In the genomic region with DNA sequence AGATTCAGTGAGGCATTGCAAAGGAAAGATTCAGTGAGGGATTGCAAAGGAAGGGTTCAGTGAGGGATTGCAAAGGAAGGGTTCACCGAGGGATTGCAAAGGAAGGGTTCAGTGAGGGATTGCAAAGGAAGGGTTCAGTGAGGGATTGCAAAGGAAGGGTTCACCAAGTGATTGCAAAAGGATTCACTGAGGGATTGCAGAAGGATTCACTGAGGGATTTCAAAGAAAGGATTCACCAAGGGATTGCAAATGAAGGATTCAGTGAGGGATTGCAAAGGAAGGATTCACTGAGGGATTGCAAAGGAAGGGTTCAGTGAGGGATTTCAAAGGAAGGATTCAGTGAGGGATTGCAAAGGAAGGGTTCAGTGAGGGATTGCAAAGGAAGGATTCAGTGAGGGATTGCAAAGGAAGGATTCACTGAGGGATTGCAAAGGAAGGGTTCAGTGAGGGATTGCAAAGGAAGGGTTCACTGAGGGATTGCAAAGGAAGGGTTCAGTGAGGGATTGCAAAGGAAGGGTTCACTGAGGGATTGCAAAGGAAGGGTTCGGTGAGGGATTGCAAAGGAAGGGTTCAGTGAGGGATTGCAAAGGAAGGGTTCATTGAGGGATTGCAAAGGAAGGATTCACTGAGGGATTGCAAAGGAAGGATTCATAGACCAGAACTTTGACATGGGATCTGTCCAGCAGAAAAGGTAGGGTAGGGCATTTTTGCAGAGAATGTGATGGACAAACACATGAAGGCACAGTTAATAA, we compare ENCODE assay signal across 8 cellular contexts. TPM values are rescaled to one million over a fixed set of nuclear protein-coding genes. Genes with fewer than 3 reads are reported as not detected.
DNase-seq lines count a peak whose midpoint lies in the region; ATAC-seq, FAIRE-seq and TF ChIP-seq lines count a peak whose summit lies in the region.
"Not testable (repeated sequence)": the region's sequence is repeated elsewhere in the genome, so short reads cannot be mapped to it uniquely, and the experiment has no call there.

No MANE protein-coding gene starts in this region.

- peaks cover 29% of the 10 kb centered on the region for H3K36me3 Mint-ChIP-seq in Caco-2 (ENCODE audit: insufficient read depth, unreplicated experiment)
- H3K36me3 Mint-ChIP-seq in progenitor cell of endocrine pancreas (ENCODE audit: insufficient read depth): not testable (repeated sequence)

- in situ Hi-C loops in K562 (cut with MboI): not testable (repeated sequence)

- not testable (repeated sequence) for TF ChIP-seq EP300 in K562 (IDR thresholded peaks at IDR 0.05; ENCODE audit: low read length)

- H3K27me3 Mint-ChIP-seq in Caco-2 (ENCODE audit: insufficient read depth, unreplicated experiment); progenitor cell of endocrine pancreas: not testable (repeated sequence)

- H3K79me2 ChIP-seq in K562 (ENCODE audit: control insufficient read depth, insufficient read depth, low read length): not testable (repeated sequence)

- not testable (repeated sequence) for H3K27ac ChIP-seq in HEK293 (ENCODE audit: extremely low read depth, low read depth, low read length); K562 (ENCODE audit: extremely low read depth, low read depth, low read length)
- H3K27ac ChIP-seq in right atrium auricular region (peak overlapping the region in 1 of 2 donors; percentile 77), right cardiac atrium (ENCODE audit: low read length) (peak overlapping the region; percentile 6), tibial artery (peak overlapping the region; percentile 75 to 76)

- not testable (repeated sequence) for TF ChIP-seq POLR2A in K562 (conservative IDR thresholded peaks at IDR 0.05)

- not testable (repeated sequence) for H4K20me1 ChIP-seq in K562 (replicated peaks; ENCODE audit: control insufficient read depth, insufficient read depth, low read length)

- not testable (repeated sequence) for ATAC-seq in K562, right cardiac atrium

- not testable (repeated sequence) for H2AFZ ChIP-seq in K562 (ENCODE audit: low read depth, low read length)

- BruUV-seq in Caco-2 (replicated peaks; lab: Mats Ljungman, UMichigan); K562 (replicated peaks; lab: Mats Ljungman, UMichigan): not testable (repeated sequence)

- POLR2A ChIA-PET in Caco-2 (lab: Charles Lee); HEK293 (lab: Yijun Ruan, JAX); K562 (lab: Yijun Ruan, JAX): not testable (repeated sequence)

- H3K4me1 ChIP-seq in Caco-2 (peaks cover 32% of the 10 kb centered on the region), K562 (replicated peaks in 1 of 2; ENCODE audit: control insufficient read depth in 2 of 2, insufficient read depth in 2 of 2, low read length in 2 of 2) (peaks cover 9 to 10% of the 10 kb centered on the region in 2 experiments), tibial artery (peaks cover 0 to 33% (median 0%) of the 10 kb centered on the region in 4 donors)
- not testable (repeated sequence) for H3K4me1 ChIP-seq in HEK293 (ENCODE audit: control insufficient read depth, insufficient read depth, low read length); right atrium auricular region; right cardiac atrium (ENCODE audit: control insufficient read depth, insufficient read depth, low read length)

- not testable (repeated sequence) for H3K4me3 ChIP-seq in Caco-2 (ENCODE audit: low read depth, low read length); HEK293 (ENCODE audit: low read depth, low read length); K562; right atrium auricular region; right cardiac atrium (ENCODE audit: low read length); tibial artery

- not testable (repeated sequence) for TF ChIP-seq RAD21 in K562 (CRISPR knock-in tag; conservative IDR thresholded peaks at IDR 0.05 in 1 of 2, IDR thresholded peaks at IDR 0.05 in 1 of 2)

- not testable (repeated sequence) for H3K27ac Mint-ChIP-seq in Caco-2 (ENCODE audit: unreplicated experiment)
- peak overlapping the region; percentile 61 for H3K27ac Mint-ChIP-seq in progenitor cell of endocrine pancreas

- H3K4me1 Mint-ChIP-seq in Caco-2 (ENCODE audit: low read depth, unreplicated experiment): peaks cover 20% of the 10 kb centered on the region
- peaks cover 20% of the 10 kb centered on the region for H3K4me1 Mint-ChIP-seq in progenitor cell of endocrine pancreas (ENCODE audit: low read depth)

- H3K9me1 ChIP-seq in K562 (ENCODE audit: control insufficient read depth, insufficient read depth, low read length): not testable (repeated sequence)

- WGBS in K562 (ENCODE audit: insufficient coverage, low coverage, missing lambda C conversion rate): 3% methylated on average over 2 of the region's 2 CpGs
- WGBS in right cardiac atrium: 80% methylated on average over 2 of the region's 2 CpGs

- H3K9ac ChIP-seq in K562 (ENCODE audit: insufficient read depth in 1 of 2, low read depth in 2 of 2, low read length in 2 of 2): not testable (repeated sequence)

- not testable (repeated sequence) for DNase-seq in Caco-2; K562 (ENCODE audit: extremely low read depth in 1 of 4, low spot score in 3 of 4); right cardiac atrium; progenitor cell of endocrine pancreas (ENCODE audit: low spot score, unreplicated experiment); tibial artery
- peak; percentile 17 for DNase-seq in activated CD8-positive, alpha-beta memory T cell treated with anti-CD3 and anti-CD28 coated beads for 24 hours
- peak; percentile 9 for DNase-seq in right atrium auricular region (ENCODE audit: low spot score)

- intact Hi-C loops in Caco-2 (cut with micrococcal nuclease; ENCODE audit: unreplicated experiment); K562 (cut with micrococcal nuclease); right cardiac atrium (cut with DNase I); tibial artery (cut with DNase I; ENCODE audit: low total_unique reads): not testable (repeated sequence)

- not testable (repeated sequence) for H3K36me3 ChIP-seq in Caco-2 (ENCODE audit: control insufficient read depth, insufficient read depth, low read length); HEK293 (ENCODE audit: control insufficient read depth in 2 of 2, insufficient read depth in 1 of 2, low read length in 2 of 2); K562 (ENCODE audit: control insufficient read depth, insufficient read depth, low read length); right atrium auricular region; tibial artery

- not testable (repeated sequence) for TF ChIP-seq CTCF in Caco-2 (IDR thresholded peaks at IDR 0.05; ENCODE audit: insufficient read depth in 1 of 2, low read depth in 1 of 2, low read length in 1 of 2, severe bottlenecking in 1 of 2, unreplicated experiment in 1 of 2); HEK293 (tag by site-specific recombination; IDR thresholded peaks at IDR 0.05); K562 (IDR thresholded peaks at IDR 0.05 in 2 of 3, conservative IDR thresholded peaks at IDR 0.05 in 1 of 3; ENCODE audit: insufficient read depth in 2 of 3, low read depth in 1 of 3, low read length in 3 of 3); right atrium auricular region (IDR thresholded peaks at IDR 0.05); progenitor cell of endocrine pancreas (IDR thresholded peaks at IDR 0.05; ENCODE audit: unreplicated experiment); tibial artery (IDR thresholded peaks at IDR 0.05)

- FAIRE-seq in K562 (lab: Jason Lieb, UNC): not testable (repeated sequence)

- not testable (repeated sequence) for H3K9me3 ChIP-seq in Caco-2; HEK293 (ENCODE audit: control insufficient read depth, insufficient read depth, low read depth, low read length); K562 (replicated peaks; ENCODE audit: control insufficient read depth, insufficient read depth, low read depth, low read length); right cardiac atrium (ENCODE audit: control insufficient read depth, low read length); tibial artery
- H3K9me3 ChIP-seq in right atrium auricular region: peaks cover 0 to 19% of the 10 kb centered on the region in 2 donors

- H3K27me3 ChIP-seq in Caco-2 (replicated peaks; ENCODE audit: control insufficient read depth, insufficient read depth, low read length); K562 (ENCODE audit: control insufficient read depth in 2 of 2, insufficient read depth in 2 of 2, low read length in 2 of 2); right atrium auricular region; right cardiac atrium (ENCODE audit: control insufficient read depth, insufficient read depth); tibial artery: not testable (repeated sequence)

- H3K4me2 ChIP-seq in K562 (ENCODE audit: insufficient read depth, low read length): not testable (repeated sequence)

- CTCF ChIA-PET in Caco-2 (lab: Charles Lee); K562 (lab: Yijun Ruan, JAX; ENCODE audit: low intra/inter-chr PET ratio): not testable (repeated sequence)
- CTCF ChIA-PET in HEK293 (lab: Yijun Ruan, JAX): interaction anchor here (2.9 kb wide), 1 partner anchor 45 kb away, joined by 7 read pairs; no protein-coding TSS in a partner anchor

- H3K9me3 Mint-ChIP-seq in Caco-2 (ENCODE audit: unreplicated experiment) (peaks cover 29% of the 10 kb centered on the region), progenitor cell of endocrine pancreas (ENCODE audit: low read depth) (peaks cover 16% of the 10 kb centered on the region)

- peak overlapping the region; percentile 16 for H3K4me3 Mint-ChIP-seq in Caco-2 (ENCODE audit: unreplicated experiment)
- not testable (repeated sequence) for H3K4me3 Mint-ChIP-seq in progenitor cell of endocrine pancreas (ENCODE audit: low read depth)

RNA-seq across cellular contexts. Expression of gene MRPL33, which starts 22.5 kb away (rescaled TPM):
- total RNA-seq in Caco-2 (2022) (84.9 and 89.5 TPM in 2 replicates), K562 (2014; rRNA removed) (106 and 141 TPM in 2 replicates), K562 (2014; rRNA removed; fragmentation: Illumina TruSeq; extraction: Trizol) (250 and 311 TPM in 2 replicates), K562 (2015; rRNA removed; fragmentation: Illumina TruSeq; extraction: Trizol) (198 and 226 TPM in 2 replicates), K562 (2021) (59.6 and 68.3 TPM in 2 replicates), right atrium auricular region (100 to 1,000 TPM; 270 to 370 TPM), right cardiac atrium (100 to 1,000 TPM; 242 to 308 (median 274) TPM), progenitor cell of endocrine pancreas (59.7 and 63.3 TPM in 2 replicates)
- total RNA-seq in K562 (2011; cell fraction: chromatin; rRNA removed; ENCODE audit: low replicate concordance): 4.3 and 21.6 TPM in 2 replicates
- total RNA-seq in K562 (2011; cell fraction: nucleolus; rRNA removed): 5.8 and 10.7 TPM in 2 replicates
- total RNA-seq in K562 (2011; cell fraction: nucleoplasm; rRNA removed): 21.6 and 30.1 TPM in 2 replicates
- polyA plus RNA-seq in K562 (2011; rRNA removed) (49.0 and 79.0 TPM in 2 replicates), K562 (2014; fragmentation: Illumina TruSeq; extraction: Trizol) (152 and 173 TPM in 2 replicates), K562 (2014; fragmentation: Nextera tagmentation; extraction: Ambion mirVana) (100 to 1,000 TPM; 313 to 338 TPM), K562 (2014; rRNA removed) (200 and 228 TPM in 2 replicates), right cardiac atrium (596 TPM)
- 7.8 and 22.0 TPM in 2 replicates for polyA plus RNA-seq in K562 (2011; cell fraction: cytosol; rRNA removed)
- polyA plus RNA-seq in K562 (2011; cell fraction: nucleus; rRNA removed): 15.4 and 20.4 TPM in 2 replicates
- polyA plus RNA-seq in K562 (2012): 59.8 and 170 TPM in 2 replicates
- polyA minus RNA-seq in K562 (2011; rRNA and poly(A)+ RNA removed): 15.1 and 16.1 TPM in 2 replicates
- polyA minus RNA-seq in K562 (2011; cell fraction: cytosol; rRNA and poly(A)+ RNA removed): 8.4 and 8.6 TPM in 2 replicates
- 10.0 and 21.0 TPM in 2 replicates for polyA minus RNA-seq in K562 (2011; cell fraction: nucleus; rRNA and poly(A)+ RNA removed)
